In genomic region chr12:28390716-28391452, GRCh38 we compare ENCODE assay signal across 1 cellular context.
TF ChIP-seq lines count a peak whose summit lies in the region.

No MANE protein-coding gene starts in this region.

TF ChIP-seq in GM23338, 12 proteins besides CTCF, POLR2A, EP300 and RAD21 (continued from another document):
- TF ChIP-seq, protein P1, sequence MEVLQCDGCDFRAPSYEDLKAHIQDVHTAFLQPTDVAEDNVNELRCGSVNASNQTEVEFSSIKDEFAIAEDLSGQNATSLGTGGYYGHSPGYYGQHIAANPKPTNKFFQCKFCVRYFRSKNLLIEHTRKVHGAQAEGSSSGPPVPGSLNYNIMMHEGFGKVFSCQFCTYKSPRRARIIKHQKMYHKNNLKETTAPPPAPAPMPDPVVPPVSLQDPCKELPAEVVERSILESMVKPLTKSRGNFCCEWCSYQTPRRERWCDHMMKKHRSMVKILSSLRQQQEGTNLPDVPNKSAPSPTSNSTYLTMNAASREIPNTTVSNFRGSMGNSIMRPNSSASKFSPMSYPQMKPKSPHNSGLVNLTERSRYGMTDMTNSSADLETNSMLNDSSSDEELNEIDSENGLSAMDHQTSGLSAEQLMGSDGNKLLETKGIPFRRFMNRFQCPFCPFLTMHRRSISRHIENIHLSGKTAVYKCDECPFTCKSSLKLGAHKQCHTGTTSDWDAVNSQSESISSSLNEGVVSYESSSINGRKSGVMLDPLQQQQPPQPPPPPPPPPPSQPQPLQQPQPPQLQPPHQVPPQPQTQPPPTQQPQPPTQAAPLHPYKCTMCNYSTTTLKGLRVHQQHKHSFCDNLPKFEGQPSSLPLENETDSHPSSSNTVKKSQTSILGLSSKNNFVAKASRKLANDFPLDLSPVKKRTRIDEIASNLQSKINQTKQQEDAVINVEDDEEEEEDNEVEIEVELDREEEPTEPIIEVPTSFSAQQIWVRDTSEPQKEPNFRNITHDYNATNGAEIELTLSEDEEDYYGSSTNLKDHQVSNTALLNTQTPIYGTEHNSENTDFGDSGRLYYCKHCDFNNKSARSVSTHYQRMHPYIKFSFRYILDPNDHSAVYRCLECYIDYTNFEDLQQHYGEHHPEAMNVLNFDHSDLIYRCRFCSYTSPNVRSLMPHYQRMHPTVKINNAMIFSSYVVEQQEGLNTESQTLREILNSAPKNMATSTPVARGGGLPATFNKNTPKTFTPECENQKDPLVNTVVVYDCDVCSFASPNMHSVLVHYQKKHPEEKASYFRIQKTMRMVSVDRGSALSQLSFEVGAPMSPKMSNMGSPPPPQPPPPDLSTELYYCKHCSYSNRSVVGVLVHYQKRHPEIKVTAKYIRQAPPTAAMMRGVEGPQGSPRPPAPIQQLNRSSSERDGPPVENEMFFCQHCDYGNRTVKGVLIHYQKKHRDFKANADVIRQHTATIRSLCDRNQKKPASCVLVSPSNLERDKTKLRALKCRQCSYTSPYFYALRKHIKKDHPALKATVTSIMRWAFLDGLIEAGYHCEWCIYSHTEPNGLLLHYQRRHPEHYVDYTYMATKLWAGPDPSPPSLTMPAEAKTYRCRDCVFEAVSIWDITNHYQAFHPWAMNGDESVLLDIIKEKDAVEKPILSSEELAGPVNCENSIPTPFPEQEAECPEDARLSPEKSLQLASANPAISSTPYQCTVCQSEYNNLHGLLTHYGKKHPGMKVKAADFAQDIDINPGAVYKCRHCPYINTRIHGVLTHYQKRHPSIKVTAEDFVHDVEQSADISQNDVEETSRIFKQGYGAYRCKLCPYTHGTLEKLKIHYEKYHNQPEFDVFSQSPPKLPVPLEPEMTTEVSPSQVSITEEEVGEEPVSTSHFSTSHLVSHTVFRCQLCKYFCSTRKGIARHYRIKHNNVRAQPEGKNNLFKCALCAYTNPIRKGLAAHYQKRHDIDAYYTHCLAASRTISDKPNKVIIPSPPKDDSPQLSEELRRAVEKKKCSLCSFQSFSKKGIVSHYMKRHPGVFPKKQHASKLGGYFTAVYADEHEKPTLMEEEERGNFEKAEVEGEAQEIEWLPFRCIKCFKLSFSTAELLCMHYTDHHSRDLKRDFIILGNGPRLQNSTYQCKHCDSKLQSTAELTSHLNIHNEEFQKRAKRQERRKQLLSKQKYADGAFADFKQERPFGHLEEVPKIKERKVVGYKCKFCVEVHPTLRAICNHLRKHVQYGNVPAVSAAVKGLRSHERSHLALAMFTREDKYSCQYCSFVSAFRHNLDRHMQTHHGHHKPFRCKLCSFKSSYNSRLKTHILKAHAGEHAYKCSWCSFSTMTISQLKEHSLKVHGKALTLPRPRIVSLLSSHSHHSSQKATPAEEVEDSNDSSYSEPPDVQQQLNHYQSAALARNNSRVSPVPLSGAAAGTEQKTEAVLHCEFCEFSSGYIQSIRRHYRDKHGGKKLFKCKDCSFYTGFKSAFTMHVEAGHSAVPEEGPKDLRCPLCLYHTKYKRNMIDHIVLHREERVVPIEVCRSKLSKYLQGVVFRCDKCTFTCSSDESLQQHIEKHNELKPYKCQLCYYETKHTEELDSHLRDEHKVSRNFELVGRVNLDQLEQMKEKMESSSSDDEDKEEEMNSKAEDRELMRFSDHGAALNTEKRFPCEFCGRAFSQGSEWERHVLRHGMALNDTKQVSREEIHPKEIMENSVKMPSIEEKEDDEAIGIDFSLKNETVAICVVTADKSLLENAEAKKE (CRISPR knock-in tag; IDR thresholded peaks at IDR 0.05): no peak
- TF ChIP-seq POLR2AphosphoS5 (IDR thresholded peaks at IDR 0.05; ENCODE audit: low read depth) (no peak), NANOG (IDR thresholded peaks at IDR 0.05; ENCODE audit: borderline replicate concordance) (no peak), EZH2phosphoT487 (IDR thresholded peaks at IDR 0.05; ENCODE audit: unreplicated experiment) (no peak)
- TF ChIP-seq, protein P2, sequence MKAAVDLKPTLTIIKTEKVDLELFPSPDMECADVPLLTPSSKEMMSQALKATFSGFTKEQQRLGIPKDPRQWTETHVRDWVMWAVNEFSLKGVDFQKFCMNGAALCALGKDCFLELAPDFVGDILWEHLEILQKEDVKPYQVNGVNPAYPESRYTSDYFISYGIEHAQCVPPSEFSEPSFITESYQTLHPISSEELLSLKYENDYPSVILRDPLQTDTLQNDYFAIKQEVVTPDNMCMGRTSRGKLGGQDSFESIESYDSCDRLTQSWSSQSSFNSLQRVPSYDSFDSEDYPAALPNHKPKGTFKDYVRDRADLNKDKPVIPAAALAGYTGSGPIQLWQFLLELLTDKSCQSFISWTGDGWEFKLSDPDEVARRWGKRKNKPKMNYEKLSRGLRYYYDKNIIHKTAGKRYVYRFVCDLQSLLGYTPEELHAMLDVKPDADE (IDR thresholded peaks at IDR 0.05): no peak
